Comparison of ENCODE assay signal across 1 cellular context in the genomic region with DNA sequence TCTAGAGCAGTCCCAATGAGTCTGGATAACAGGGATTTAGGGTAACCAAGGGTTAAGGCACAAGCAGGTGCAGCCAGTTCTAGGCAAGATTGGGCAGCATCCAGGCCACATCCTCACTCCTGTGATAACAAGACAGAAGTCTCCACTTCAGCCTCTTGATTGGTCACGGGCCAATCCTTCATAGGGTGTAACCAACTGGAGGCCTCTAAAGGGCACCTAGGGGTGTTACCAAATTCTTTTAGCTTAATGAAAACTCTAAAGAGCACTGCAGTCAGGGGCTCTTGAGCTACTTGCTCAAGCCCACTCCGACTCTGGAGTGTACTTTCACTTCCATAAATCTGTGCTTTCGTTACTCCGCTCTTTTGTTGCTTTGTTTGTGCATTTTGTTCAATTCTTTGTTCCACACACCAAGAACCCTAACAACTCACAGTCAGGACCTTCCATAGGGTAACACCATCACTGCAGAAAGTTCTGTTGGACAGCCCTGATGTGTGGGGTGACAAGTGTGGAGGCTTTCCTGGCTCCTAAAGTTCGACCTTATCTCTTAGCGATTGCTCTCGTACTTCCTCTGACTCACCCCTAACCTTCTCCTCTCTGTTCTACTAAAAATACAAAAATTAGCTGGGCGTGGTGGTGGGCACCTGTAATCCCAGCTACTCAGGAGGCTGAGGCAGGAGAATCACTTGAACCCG.
TF ChIP-seq lines count a peak whose summit lies in the region.

No MANE protein-coding gene starts in this region.

TF ChIP-seq in K562, 482 proteins besides CTCF, POLR2A, EP300 and RAD21 (continued from another document and continues in another):
- TF ChIP-seq, protein P1, sequence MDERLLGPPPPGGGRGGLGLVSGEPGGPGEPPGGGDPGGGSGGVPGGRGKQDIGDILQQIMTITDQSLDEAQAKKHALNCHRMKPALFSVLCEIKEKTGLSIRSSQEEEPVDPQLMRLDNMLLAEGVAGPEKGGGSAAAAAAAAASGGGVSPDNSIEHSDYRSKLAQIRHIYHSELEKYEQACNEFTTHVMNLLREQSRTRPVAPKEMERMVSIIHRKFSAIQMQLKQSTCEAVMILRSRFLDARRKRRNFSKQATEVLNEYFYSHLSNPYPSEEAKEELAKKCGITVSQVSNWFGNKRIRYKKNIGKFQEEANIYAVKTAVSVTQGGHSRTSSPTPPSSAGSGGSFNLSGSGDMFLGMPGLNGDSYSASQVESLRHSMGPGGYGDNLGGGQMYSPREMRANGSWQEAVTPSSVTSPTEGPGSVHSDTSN (CRISPR knock-in tag; IDR thresholded peaks at IDR 0.05; ENCODE audit: low read depth) = no peak
- TF ChIP-seq, protein P1 (tag; conservative IDR thresholded peaks at IDR 0.05; ENCODE audit: low read depth) = 0 out of 2 replicates have a peak, but pooled peaks have one; percentile 12
- no peak for TF ChIP-seq ZNF174 (CRISPR knock-in tag; IDR thresholded peaks at IDR 0.05)
- TF ChIP-seq MECOM (CRISPR knock-in tag; IDR thresholded peaks at IDR 0.05) = no peak
- TF ChIP-seq E2F3 (CRISPR knock-in tag; IDR thresholded peaks at IDR 0.05) = no peak
- no peak for TF ChIP-seq TAF7 (tag; IDR thresholded peaks at IDR 0.05)
- no peak for TF ChIP-seq ZC3H11A (IDR thresholded peaks at IDR 0.05; ENCODE audit: low read depth, low read length)
- TF ChIP-seq, protein P2, sequence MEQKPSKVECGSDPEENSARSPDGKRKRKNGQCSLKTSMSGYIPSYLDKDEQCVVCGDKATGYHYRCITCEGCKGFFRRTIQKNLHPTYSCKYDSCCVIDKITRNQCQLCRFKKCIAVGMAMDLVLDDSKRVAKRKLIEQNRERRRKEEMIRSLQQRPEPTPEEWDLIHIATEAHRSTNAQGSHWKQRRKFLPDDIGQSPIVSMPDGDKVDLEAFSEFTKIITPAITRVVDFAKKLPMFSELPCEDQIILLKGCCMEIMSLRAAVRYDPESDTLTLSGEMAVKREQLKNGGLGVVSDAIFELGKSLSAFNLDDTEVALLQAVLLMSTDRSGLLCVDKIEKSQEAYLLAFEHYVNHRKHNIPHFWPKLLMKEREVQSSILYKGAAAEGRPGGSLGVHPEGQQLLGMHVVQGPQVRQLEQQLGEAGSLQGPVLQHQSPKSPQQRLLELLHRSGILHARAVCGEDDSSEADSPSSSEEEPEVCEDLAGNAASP (IDR thresholded peaks at IDR 0.05) = no peak
- TF ChIP-seq XRCC4 (IDR thresholded peaks at IDR 0.05; ENCODE audit: extremely low read depth, insufficient read depth, insufficient read length) = no peak
- TF ChIP-seq, protein P3, sequence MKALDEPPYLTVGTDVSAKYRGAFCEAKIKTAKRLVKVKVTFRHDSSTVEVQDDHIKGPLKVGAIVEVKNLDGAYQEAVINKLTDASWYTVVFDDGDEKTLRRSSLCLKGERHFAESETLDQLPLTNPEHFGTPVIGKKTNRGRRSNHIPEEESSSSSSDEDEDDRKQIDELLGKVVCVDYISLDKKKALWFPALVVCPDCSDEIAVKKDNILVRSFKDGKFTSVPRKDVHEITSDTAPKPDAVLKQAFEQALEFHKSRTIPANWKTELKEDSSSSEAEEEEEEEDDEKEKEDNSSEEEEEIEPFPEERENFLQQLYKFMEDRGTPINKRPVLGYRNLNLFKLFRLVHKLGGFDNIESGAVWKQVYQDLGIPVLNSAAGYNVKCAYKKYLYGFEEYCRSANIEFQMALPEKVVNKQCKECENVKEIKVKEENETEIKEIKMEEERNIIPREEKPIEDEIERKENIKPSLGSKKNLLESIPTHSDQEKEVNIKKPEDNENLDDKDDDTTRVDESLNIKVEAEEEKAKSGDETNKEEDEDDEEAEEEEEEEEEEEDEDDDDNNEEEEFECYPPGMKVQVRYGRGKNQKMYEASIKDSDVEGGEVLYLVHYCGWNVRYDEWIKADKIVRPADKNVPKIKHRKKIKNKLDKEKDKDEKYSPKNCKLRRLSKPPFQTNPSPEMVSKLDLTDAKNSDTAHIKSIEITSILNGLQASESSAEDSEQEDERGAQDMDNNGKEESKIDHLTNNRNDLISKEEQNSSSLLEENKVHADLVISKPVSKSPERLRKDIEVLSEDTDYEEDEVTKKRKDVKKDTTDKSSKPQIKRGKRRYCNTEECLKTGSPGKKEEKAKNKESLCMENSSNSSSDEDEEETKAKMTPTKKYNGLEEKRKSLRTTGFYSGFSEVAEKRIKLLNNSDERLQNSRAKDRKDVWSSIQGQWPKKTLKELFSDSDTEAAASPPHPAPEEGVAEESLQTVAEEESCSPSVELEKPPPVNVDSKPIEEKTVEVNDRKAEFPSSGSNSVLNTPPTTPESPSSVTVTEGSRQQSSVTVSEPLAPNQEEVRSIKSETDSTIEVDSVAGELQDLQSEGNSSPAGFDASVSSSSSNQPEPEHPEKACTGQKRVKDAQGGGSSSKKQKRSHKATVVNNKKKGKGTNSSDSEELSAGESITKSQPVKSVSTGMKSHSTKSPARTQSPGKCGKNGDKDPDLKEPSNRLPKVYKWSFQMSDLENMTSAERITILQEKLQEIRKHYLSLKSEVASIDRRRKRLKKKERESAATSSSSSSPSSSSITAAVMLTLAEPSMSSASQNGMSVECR (CRISPR knock-in tag; IDR thresholded peaks at IDR 0.05) = no peak
- no peak for TF ChIP-seq GTF2E2 (tag; IDR thresholded peaks at IDR 0.05)
- TF ChIP-seq PML (IDR thresholded peaks at IDR 0.05; ENCODE audit: low read length) = no peak
- TF ChIP-seq CBX8 (IDR thresholded peaks at IDR 0.05; ENCODE audit: borderline replicate concordance, extremely low read depth, low read depth, low read length, poor library complexity, severe bottlenecking) = no peak
- no peak for TF ChIP-seq HDAC6 (IDR thresholded peaks at IDR 0.05; ENCODE audit: low read depth, low read length)
- TF ChIP-seq FOSL1 (tag; conservative IDR thresholded peaks at IDR 0.05) = peak; percentile 63
- no peak for TF ChIP-seq ZFX (CRISPR knock-in tag; IDR thresholded peaks at IDR 0.05)
- no peak for TF ChIP-seq HNRNPUL1 (IDR thresholded peaks at IDR 0.05; ENCODE audit: low read length)
- TF ChIP-seq NFIC (IDR thresholded peaks at IDR 0.05) = peak; percentile 26
- TF ChIP-seq STAT5A (IDR thresholded peaks at IDR 0.05; ENCODE audit: borderline replicate concordance, low read length) = no peak
- no peak for TF ChIP-seq RB1 (IDR thresholded peaks at IDR 0.05; ENCODE audit: low read depth)
- no peak for TF ChIP-seq TBP (optimal IDR thresholded peaks at IDR 0.05; ENCODE audit: low read depth, low read length)
- no peak for TF ChIP-seq HDAC2 (IDR thresholded peaks at IDR 0.05)
- TF ChIP-seq PHB2 (IDR thresholded peaks at IDR 0.05; ENCODE audit: low read depth) = no peak
- TF ChIP-seq, protein P4, sequence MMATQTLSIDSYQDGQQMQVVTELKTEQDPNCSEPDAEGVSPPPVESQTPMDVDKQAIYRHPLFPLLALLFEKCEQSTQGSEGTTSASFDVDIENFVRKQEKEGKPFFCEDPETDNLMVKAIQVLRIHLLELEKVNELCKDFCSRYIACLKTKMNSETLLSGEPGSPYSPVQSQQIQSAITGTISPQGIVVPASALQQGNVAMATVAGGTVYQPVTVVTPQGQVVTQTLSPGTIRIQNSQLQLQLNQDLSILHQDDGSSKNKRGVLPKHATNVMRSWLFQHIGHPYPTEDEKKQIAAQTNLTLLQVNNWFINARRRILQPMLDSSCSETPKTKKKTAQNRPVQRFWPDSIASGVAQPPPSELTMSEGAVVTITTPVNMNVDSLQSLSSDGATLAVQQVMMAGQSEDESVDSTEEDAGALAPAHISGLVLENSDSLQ (IDR thresholded peaks at IDR 0.05) = peak; percentile 92
- no peak for TF ChIP-seq ZNF184 (CRISPR knock-in tag; IDR thresholded peaks at IDR 0.05)
- no peak for TF ChIP-seq SMAD2 (IDR thresholded peaks at IDR 0.05; ENCODE audit: low read depth, low read length)
- TF ChIP-seq ZZZ3 (IDR thresholded peaks at IDR 0.05) = no peak
- TF ChIP-seq EP400 (IDR thresholded peaks at IDR 0.05) = no peak
- no peak for TF ChIP-seq GATAD2A (IDR thresholded peaks at IDR 0.05)
- no peak for TF ChIP-seq CBFA2T2 (conservative IDR thresholded peaks at IDR 0.05)
- no peak for TF ChIP-seq PURB (CRISPR knock-in tag; IDR thresholded peaks at IDR 0.05; ENCODE audit: low read depth)
- no peak for TF ChIP-seq IFI16 (CRISPR knock-in tag; IDR thresholded peaks at IDR 0.05)
- TF ChIP-seq, protein P5, sequence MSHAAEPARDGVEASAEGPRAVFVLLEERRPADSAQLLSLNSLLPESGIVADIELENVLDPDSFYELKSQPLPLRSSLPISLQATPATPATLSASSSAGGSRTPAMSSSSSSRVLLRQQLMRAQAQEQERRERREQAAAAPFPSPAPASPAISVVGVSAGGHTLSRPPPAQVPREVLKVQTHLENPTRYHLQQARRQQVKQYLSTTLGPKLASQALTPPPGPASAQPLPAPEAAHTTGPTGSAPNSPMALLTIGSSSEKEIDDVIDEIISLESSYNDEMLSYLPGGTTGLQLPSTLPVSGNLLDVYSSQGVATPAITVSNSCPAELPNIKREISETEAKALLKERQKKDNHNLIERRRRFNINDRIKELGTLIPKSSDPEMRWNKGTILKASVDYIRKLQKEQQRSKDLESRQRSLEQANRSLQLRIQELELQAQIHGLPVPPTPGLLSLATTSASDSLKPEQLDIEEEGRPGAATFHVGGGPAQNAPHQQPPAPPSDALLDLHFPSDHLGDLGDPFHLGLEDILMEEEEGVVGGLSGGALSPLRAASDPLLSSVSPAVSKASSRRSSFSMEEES (CRISPR knock-in tag; IDR thresholded peaks at IDR 0.05) = no peak
- TF ChIP-seq, protein P6, sequence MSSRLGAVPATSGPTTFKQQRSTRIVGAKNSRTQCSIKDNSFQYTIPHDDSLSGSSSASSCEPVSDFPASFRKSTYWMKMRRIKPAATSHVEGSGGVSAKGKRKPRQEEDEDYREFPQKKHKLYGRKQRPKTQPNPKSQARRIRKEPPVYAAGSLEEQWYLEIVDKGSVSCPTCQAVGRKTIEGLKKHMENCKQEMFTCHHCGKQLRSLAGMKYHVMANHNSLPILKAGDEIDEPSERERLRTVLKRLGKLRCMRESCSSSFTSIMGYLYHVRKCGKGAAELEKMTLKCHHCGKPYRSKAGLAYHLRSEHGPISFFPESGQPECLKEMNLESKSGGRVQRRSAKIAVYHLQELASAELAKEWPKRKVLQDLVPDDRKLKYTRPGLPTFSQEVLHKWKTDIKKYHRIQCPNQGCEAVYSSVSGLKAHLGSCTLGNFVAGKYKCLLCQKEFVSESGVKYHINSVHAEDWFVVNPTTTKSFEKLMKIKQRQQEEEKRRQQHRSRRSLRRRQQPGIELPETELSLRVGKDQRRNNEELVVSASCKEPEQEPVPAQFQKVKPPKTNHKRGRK (tag; IDR thresholded peaks at IDR 0.05) = no peak
- no peak for TF ChIP-seq MXI1 (IDR thresholded peaks at IDR 0.05; ENCODE audit: low read depth, low read length)
- TF ChIP-seq FOXJ3 (CRISPR knock-in tag; IDR thresholded peaks at IDR 0.05) = no peak
- TF ChIP-seq SIRT6 (IDR thresholded peaks at IDR 0.05; ENCODE audit: low read depth, low read length) = no peak
- peak; percentile 52; the same call in 1 of the 2 replicates for TF ChIP-seq ZBTB17 (CRISPR knock-in tag; IDR thresholded peaks at IDR 0.05)
- TF ChIP-seq ARID1B (IDR thresholded peaks at IDR 0.05) = peak; percentile 67
- TF ChIP-seq, protein P7, sequence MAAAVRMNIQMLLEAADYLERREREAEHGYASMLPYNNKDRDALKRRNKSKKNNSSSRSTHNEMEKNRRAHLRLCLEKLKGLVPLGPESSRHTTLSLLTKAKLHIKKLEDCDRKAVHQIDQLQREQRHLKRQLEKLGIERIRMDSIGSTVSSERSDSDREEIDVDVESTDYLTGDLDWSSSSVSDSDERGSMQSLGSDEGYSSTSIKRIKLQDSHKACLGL (CRISPR knock-in tag; IDR thresholded peaks at IDR 0.05; ENCODE audit: borderline replicate concordance, poor library complexity, severe bottlenecking) = no peak
- TF ChIP-seq RBM14 (IDR thresholded peaks at IDR 0.05; ENCODE audit: borderline replicate concordance, insufficient read depth, low read depth, low read length) = no peak
- TF ChIP-seq DNMT1 (IDR thresholded peaks at IDR 0.05) = no peak
- TF ChIP-seq, protein P8, sequence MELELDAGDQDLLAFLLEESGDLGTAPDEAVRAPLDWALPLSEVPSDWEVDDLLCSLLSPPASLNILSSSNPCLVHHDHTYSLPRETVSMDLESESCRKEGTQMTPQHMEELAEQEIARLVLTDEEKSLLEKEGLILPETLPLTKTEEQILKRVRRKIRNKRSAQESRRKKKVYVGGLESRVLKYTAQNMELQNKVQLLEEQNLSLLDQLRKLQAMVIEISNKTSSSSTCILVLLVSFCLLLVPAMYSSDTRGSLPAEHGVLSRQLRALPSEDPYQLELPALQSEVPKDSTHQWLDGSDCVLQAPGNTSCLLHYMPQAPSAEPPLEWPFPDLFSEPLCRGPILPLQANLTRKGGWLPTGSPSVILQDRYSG (tag; conservative IDR thresholded peaks at IDR 0.05; ENCODE audit: low read depth) = no peak
- TF ChIP-seq MYNN (IDR thresholded peaks at IDR 0.05) = no peak
- TF ChIP-seq MYNN (CRISPR knock-in tag; IDR thresholded peaks at IDR 0.05) = no peak
- TF ChIP-seq ZKSCAN8 (CRISPR knock-in tag; IDR thresholded peaks at IDR 0.05) = no peak
- 0 out of 2 replicates have a peak, but pooled peaks have one; percentile 21 for TF ChIP-seq ETV1 (tag; conservative IDR thresholded peaks at IDR 0.05; ENCODE audit: low read depth)
- TF ChIP-seq MAZ (CRISPR knock-in tag; conservative IDR thresholded peaks at IDR 0.05 in 1 of 2, IDR thresholded peaks at IDR 0.05 in 1 of 2) = no peak
- peak; percentile 72; the same call in 1 of the 2 replicates for TF ChIP-seq SMARCA4 (IDR thresholded peaks at IDR 0.05)
- TF ChIP-seq, protein P9, sequence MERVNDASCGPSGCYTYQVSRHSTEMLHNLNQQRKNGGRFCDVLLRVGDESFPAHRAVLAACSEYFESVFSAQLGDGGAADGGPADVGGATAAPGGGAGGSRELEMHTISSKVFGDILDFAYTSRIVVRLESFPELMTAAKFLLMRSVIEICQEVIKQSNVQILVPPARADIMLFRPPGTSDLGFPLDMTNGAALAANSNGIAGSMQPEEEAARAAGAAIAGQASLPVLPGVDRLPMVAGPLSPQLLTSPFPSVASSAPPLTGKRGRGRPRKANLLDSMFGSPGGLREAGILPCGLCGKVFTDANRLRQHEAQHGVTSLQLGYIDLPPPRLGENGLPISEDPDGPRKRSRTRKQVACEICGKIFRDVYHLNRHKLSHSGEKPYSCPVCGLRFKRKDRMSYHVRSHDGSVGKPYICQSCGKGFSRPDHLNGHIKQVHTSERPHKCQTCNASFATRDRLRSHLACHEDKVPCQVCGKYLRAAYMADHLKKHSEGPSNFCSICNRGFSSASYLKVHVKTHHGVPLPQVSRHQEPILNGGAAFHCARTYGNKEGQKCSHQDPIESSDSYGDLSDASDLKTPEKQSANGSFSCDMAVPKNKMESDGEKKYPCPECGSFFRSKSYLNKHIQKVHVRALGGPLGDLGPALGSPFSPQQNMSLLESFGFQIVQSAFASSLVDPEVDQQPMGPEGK (CRISPR knock-in tag; IDR thresholded peaks at IDR 0.05; ENCODE audit: borderline replicate concordance) = no peak
- TF ChIP-seq MTA3 (IDR thresholded peaks at IDR 0.05; ENCODE audit: borderline replicate concordance) = no peak
